In genomic region chr18:498901-499300, GRCh38 we compare ENCODE assay signal across 13 cellular contexts. TPM values are rescaled to one million over a fixed set of nuclear protein-coding genes. Genes with fewer than 3 reads are reported as not detected.
DNase-seq lines count a peak whose midpoint lies in the region; ATAC-seq and TF ChIP-seq lines count a peak whose summit lies in the region.
"Had no signal": no experiment of that assay in that cellular context is flagged by ENCODE, and none has a peak within 500 bp of the region (broad histone marks: within the 10 kb centered on the region; RNA-seq: fewer than 3 reads in every experiment).

No MANE protein-coding gene starts in this region.

- H3K27ac Mint-ChIP-seq in WTC11, result no peak overlapping the region
- H3K27ac Mint-ChIP-seq in naive thymus-derived CD4-positive, alpha-beta T cell, result no peak overlapping the region
- H3K27ac Mint-ChIP-seq: activated T-helper 17 cell treated with anti-CD3 and anti-CD28 coated beads, Interleukin-2, amount 50 U/mL, for 72 hours; memory B cell had no signal

- POLR2A ChIA-PET in WTC11 (lab: Charles Lee), result no interaction called here
- POLR2A ChIA-PET in naive thymus-derived CD4-positive, alpha-beta T cell (lab: Charles Lee), result no interaction called here

- intact Hi-C loops in naive thymus-derived CD4-positive, alpha-beta T cell (cut with micrococcal nuclease), result loop anchor here in 1 of 2 donors (5.0 kb wide), 1 partner anchor 118 kb away; no protein-coding TSS in a partner anchor

- TF ChIP-seq CTCF in WTC11 (IDR thresholded peaks at IDR 0.05), result no peak

- no peak for ATAC-seq in WTC11
- no peak for ATAC-seq in naive thymus-derived CD4-positive, alpha-beta T cell
- ATAC-seq in stimulated activated naive CD8-positive, alpha-beta T cell treated with anti-CD3 and anti-CD28 coated beads, Interleukin-15, Interleukin-2, amounts not matched to agents 100 U/mL and 50 U/mL, for 24 hours, result no peak
- ATAC-seq: activated T-helper 17 cell treated with anti-CD3 and anti-CD28 coated beads, Interleukin-2, amount 50 U/mL, for 72 hours had no signal

- peak; percentile 34 for DNase-seq in ELR (ENCODE audit: low read depth)
- no peak for DNase-seq in WTC11 (ENCODE audit: low spot score)
- DNase-seq in SW 1271 (lab: John Stamatoyannopoulos, UW), result no peak
- no peak for DNase-seq in naive thymus-derived CD4-positive, alpha-beta T cell
- no peak for DNase-seq in stimulated activated naive CD8-positive, alpha-beta T cell treated with anti-CD3 and anti-CD28 coated beads, Interleukin-15, Interleukin-2, amounts not matched to agents 100 U/mL and 50 U/mL, for 24 hours
- no peak for DNase-seq in globus pallidus (ENCODE audit: low spot score)
- DNase-seq: DMS 273 treated with DMSO at 0.1 percent for 48 hours, GOT3, NCI-H1048 had no signal

- H3K36me3 Mint-ChIP-seq in WTC11, result no peaks in the 10 kb centered on the region
- no peaks in the 10 kb centered on the region for H3K36me3 Mint-ChIP-seq in naive thymus-derived CD4-positive, alpha-beta T cell
- H3K36me3 Mint-ChIP-seq: memory B cell had no signal

- H3K4me2 ChIP-seq in skeletal muscle satellite cell (ENCODE audit: low read length), result peak overlapping the region; percentile 79

- H3K27me3 ChIP-seq in skeletal muscle satellite cell (ENCODE audit: control insufficient read depth, insufficient read depth, low read length), result peaks cover 66% of the 10 kb centered on the region
- peaks cover 0 to 3% of the 10 kb centered on the region in 2 donors for H3K27me3 ChIP-seq in naive thymus-derived CD4-positive, alpha-beta T cell (ENCODE audit: control insufficient read depth in 2 of 2, insufficient read depth in 2 of 2, low read length in 2 of 2)

- H3K27me3 Mint-ChIP-seq in WTC11 (ENCODE audit: low read depth), result peaks cover 66% of the 10 kb centered on the region
- peaks cover 40 to 57% (median 49%) of the 10 kb centered on the region in 5 donors for H3K27me3 Mint-ChIP-seq in naive thymus-derived CD4-positive, alpha-beta T cell

- peaks cover 27% of the 10 kb centered on the region for H3K4me1 Mint-ChIP-seq in WTC11
- H3K4me1 Mint-ChIP-seq in naive thymus-derived CD4-positive, alpha-beta T cell, result peaks cover 0 to 18% (median 5%) of the 10 kb centered on the region in 7 donors
- H3K4me1 Mint-ChIP-seq: activated T-helper 17 cell treated with anti-CD3 and anti-CD28 coated beads, Interleukin-2, amount 50 U/mL, for 72 hours; memory B cell had no signal

- CTCF ChIA-PET in WTC11 (lab: Charles Lee), result interaction anchor here (0.6 kb wide), 1 partner anchor 97 kb away, joined by 3 read pairs; no protein-coding TSS in a partner anchor
- CTCF ChIA-PET in naive thymus-derived CD4-positive, alpha-beta T cell (lab: Charles Lee), result no interaction called here

- peak overlapping the region; percentile 65; the same call in 1 of the 2 replicates for H3K4me3 ChIP-seq in iPS-18c (ENCODE audit: insufficient read depth, low read depth, low read length)
- no peak overlapping the region for H3K4me3 ChIP-seq in skeletal muscle satellite cell (ENCODE audit: low read length)
- no peak overlapping the region for H3K4me3 ChIP-seq in naive thymus-derived CD4-positive, alpha-beta T cell (ENCODE audit: low read length)

- H3K4me3 Mint-ChIP-seq in WTC11, result peak overlapping the region; percentile 82
- H3K4me3 Mint-ChIP-seq in naive thymus-derived CD4-positive, alpha-beta T cell, result peak overlapping the region in 2 of 10 donors; percentile 27 to 62
- H3K4me3 Mint-ChIP-seq: activated T-helper 17 cell treated with anti-CD3 and anti-CD28 coated beads, Interleukin-2, amount 50 U/mL, for 72 hours; memory B cell had no signal

- H3K9me3 Mint-ChIP-seq in WTC11, result no peaks in the 10 kb centered on the region
- no peaks in the 10 kb centered on the region for H3K9me3 Mint-ChIP-seq in naive thymus-derived CD4-positive, alpha-beta T cell
- H3K9me3 Mint-ChIP-seq: activated T-helper 17 cell treated with anti-CD3 and anti-CD28 coated beads, Interleukin-2, amount 50 U/mL, for 72 hours; memory B cell had no signal

- no peaks in the 10 kb centered on the region for H3K36me3 ChIP-seq in skeletal muscle satellite cell (ENCODE audit: insufficient read depth, low read length)
- no peaks in the 10 kb centered on the region for H3K36me3 ChIP-seq in naive thymus-derived CD4-positive, alpha-beta T cell (ENCODE audit: control insufficient read depth in 2 of 3, insufficient read depth in 3 of 3, low read length in 3 of 3)

- H3K27ac ChIP-seq in naive thymus-derived CD4-positive, alpha-beta T cell (ENCODE audit: low read depth, low read length), result no peak overlapping the region

- no peak overlapping the region for H3K9ac ChIP-seq in skeletal muscle satellite cell (ENCODE audit: low read depth, low read length)

- H3K9me3 ChIP-seq in iPS-18c (ENCODE audit: control insufficient read depth, insufficient read depth, low read length), result peaks cover 2% of the 10 kb centered on the region
- no peaks in the 10 kb centered on the region for H3K9me3 ChIP-seq in skeletal muscle satellite cell (replicated peaks; ENCODE audit: low read length)
- no peaks in the 10 kb centered on the region for H3K9me3 ChIP-seq in naive thymus-derived CD4-positive, alpha-beta T cell (ENCODE audit: control insufficient read depth in 2 of 3, low read length in 3 of 3)

- peaks cover 12% of the 10 kb centered on the region for H3K4me1 ChIP-seq in skeletal muscle satellite cell (ENCODE audit: control insufficient read depth, insufficient read depth, low read length)
- no peaks in the 10 kb centered on the region for H3K4me1 ChIP-seq in naive thymus-derived CD4-positive, alpha-beta T cell (ENCODE audit: control insufficient read depth in 2 of 2, insufficient read depth in 2 of 2, low read length in 2 of 2)

TF ChIP-seq in WTC11, 78 proteins besides CTCF, POLR2A, EP300 and RAD21 (continues in another document):
- TF ChIP-seq ZBTB43 (CRISPR knock-in tag; IDR thresholded peaks at IDR 0.05) (no peak), ARID4B (CRISPR knock-in tag; IDR thresholded peaks at IDR 0.05; ENCODE audit: borderline replicate concordance) (no peak), ZNF219 (CRISPR knock-in tag; IDR thresholded peaks at IDR 0.05; ENCODE audit: borderline replicate concordance) (no peak), ZMAT4 (CRISPR knock-in tag; IDR thresholded peaks at IDR 0.05) (no peak), ZBTB21 (CRISPR knock-in tag; IDR thresholded peaks at IDR 0.05; ENCODE audit: borderline replicate concordance) (no peak), ZNF263 (CRISPR knock-in tag; IDR thresholded peaks at IDR 0.05; ENCODE audit: low read depth) (no peak), CBFB (CRISPR knock-in tag; IDR thresholded peaks at IDR 0.05; ENCODE audit: low read depth) (no peak), NR3C1 (CRISPR knock-in tag; conservative IDR thresholded peaks at IDR 0.05; ENCODE audit: low read depth) (no peak), ATF3 (CRISPR knock-in tag; conservative IDR thresholded peaks at IDR 0.05) (no peak), RORB (CRISPR knock-in tag; IDR thresholded peaks at IDR 0.05) (no peak), CREM (CRISPR knock-in tag; IDR thresholded peaks at IDR 0.05) (no peak)

RNA-seq across cellular contexts. Expression of gene COLEC12, which starts 1.6 kb away (rescaled TPM):
- total RNA-seq in WTC11 (2021), result 0.39 to 0.55 TPM (median 0.48 TPM) in 3 replicates
- 5.3 and 16.2 TPM in 2 replicates for total RNA-seq in skeletal muscle satellite cell (2012; rRNA removed)
- under 1 TPM in 3 of 5 experiments, not detected in 2; 0.12 to 0.35 (median 0.19) TPM for total RNA-seq in naive thymus-derived CD4-positive, alpha-beta T cell
- not detected for polyA plus RNA-seq in naive thymus-derived CD4-positive, alpha-beta T cell
- total RNA-seq: activated T-helper 17 cell treated with anti-CD3 and anti-CD28 coated beads, Interleukin-2, amount 50 U/mL, for 72 hours had no signal
